1 cellular context compared by ENCODE assay signal in the genomic region with DNA sequence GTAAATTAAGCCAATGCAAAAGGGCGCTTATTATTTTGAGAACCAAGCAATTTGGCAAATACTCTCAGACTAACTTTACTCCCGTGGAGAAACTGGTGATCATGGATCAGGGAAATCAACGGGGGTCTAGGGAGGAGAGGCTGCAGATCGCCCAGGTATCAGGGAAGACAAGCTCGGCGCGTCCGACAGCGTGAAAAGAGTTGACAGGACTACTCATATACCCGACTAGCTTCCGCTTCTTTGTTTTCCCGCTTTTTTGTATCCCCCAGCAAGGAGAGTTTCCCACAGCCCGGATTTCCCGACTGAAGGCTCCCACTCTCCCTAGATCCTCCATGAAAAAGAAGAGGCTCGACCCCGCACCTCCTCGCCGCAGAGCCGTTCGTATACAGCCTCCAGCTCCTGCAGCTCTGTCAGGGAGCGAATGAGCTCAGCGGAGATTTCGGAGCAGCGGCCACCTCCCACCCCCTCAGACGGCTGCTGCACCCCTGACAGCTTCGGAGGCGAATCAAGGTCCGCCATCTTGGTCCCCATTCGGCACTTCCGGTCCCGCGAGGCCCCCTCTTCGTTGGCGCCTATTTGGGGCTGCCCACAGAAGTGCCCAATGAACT.
TF ChIP-seq lines count a peak whose summit lies in the region.

COG4 (minus strand) TSS at position 542 of the 608 bp plus-strand sequence; CDS start at position 531, 11 bp downstream.

TF ChIP-seq in HepG2, 621 proteins besides CTCF, POLR2A, EP300 and RAD21 (continued from another document and continues in another):
- TF ChIP-seq, protein P1, sequence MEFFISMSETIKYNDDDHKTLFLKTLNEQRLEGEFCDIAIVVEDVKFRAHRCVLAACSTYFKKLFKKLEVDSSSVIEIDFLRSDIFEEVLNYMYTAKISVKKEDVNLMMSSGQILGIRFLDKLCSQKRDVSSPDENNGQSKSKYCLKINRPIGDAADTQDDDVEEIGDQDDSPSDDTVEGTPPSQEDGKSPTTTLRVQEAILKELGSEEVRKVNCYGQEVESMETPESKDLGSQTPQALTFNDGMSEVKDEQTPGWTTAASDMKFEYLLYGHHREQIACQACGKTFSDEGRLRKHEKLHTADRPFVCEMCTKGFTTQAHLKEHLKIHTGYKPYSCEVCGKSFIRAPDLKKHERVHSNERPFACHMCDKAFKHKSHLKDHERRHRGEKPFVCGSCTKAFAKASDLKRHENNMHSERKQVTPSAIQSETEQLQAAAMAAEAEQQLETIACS (CRISPR knock-in tag; IDR thresholded peaks at IDR 0.05), result no peak
- no peak for TF ChIP-seq MLXIP (CRISPR knock-in tag; IDR thresholded peaks at IDR 0.05; ENCODE audit: borderline replicate concordance)
- no peak for TF ChIP-seq ZFP90 (CRISPR knock-in tag; IDR thresholded peaks at IDR 0.05; ENCODE audit: borderline replicate concordance)
- TF ChIP-seq TSC22D2 (CRISPR knock-in tag; IDR thresholded peaks at IDR 0.05; ENCODE audit: borderline replicate concordance), result peak; percentile 19; the same call in 1 of the 2 replicates
- TF ChIP-seq ZNF543 (CRISPR knock-in tag; IDR thresholded peaks at IDR 0.05), result no peak
- no peak for TF ChIP-seq PRDM4 (CRISPR knock-in tag; IDR thresholded peaks at IDR 0.05; ENCODE audit: borderline replicate concordance)
- TF ChIP-seq SALL2 (CRISPR knock-in tag; IDR thresholded peaks at IDR 0.05), result no peak
- peak; percentile 84 for TF ChIP-seq KMT2B (CRISPR knock-in tag; IDR thresholded peaks at IDR 0.05)
- TF ChIP-seq ZNF414 (CRISPR knock-in tag; IDR thresholded peaks at IDR 0.05), result no peak
- TF ChIP-seq ZFYVE20 (CRISPR knock-in tag; IDR thresholded peaks at IDR 0.05; ENCODE audit: borderline replicate concordance, low read depth), result no peak
- TF ChIP-seq, protein P2, sequence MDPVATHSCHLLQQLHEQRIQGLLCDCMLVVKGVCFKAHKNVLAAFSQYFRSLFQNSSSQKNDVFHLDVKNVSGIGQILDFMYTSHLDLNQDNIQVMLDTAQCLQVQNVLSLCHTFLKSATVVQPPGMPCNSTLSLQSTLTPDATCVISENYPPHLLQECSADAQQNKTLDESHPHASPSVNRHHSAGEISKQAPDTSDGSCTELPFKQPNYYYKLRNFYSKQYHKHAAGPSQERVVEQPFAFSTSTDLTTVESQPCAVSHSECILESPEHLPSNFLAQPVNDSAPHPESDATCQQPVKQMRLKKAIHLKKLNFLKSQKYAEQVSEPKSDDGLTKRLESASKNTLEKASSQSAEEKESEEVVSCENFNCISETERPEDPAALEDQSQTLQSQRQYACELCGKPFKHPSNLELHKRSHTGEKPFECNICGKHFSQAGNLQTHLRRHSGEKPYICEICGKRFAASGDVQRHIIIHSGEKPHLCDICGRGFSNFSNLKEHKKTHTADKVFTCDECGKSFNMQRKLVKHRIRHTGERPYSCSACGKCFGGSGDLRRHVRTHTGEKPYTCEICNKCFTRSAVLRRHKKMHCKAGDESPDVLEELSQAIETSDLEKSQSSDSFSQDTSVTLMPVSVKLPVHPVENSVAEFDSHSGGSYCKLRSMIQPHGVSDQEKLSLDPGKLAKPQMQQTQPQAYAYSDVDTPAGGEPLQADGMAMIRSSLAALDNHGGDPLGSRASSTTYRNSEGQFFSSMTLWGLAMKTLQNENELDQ (CRISPR knock-in tag; IDR thresholded peaks at IDR 0.05; ENCODE audit: borderline replicate concordance), result no peak
- TF ChIP-seq, protein P3, sequence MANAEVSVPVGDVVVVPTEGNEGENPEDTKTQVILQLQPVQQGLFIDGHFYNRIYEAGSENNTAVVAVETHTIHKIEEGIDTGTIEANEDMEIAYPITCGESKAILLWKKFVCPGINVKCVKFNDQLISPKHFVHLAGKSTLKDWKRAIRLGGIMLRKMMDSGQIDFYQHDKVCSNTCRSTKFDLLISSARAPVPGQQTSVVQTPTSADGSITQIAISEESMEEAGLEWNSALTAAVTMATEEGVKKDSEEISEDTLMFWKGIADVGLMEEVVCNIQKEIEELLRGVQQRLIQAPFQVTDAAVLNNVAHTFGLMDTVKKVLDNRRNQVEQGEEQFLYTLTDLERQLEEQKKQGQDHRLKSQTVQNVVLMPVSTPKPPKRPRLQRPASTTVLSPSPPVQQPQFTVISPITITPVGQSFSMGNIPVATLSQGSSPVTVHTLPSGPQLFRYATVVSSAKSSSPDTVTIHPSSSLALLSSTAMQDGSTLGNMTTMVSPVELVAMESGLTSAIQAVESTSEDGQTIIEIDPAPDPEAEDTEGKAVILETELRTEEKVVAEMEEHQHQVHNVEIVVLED (CRISPR knock-in tag; IDR thresholded peaks at IDR 0.05; ENCODE audit: borderline replicate concordance), result 0 out of 2 replicates have a peak, but pooled peaks have one; percentile 40
- no peak for TF ChIP-seq ZNF841 (CRISPR knock-in tag; IDR thresholded peaks at IDR 0.05; ENCODE audit: borderline replicate concordance)
- TF ChIP-seq GTF3A (CRISPR knock-in tag; conservative IDR thresholded peaks at IDR 0.05), result 0 out of 2 replicates have a peak, but pooled peaks have one; percentile 69
- TF ChIP-seq PHF21A (CRISPR knock-in tag; IDR thresholded peaks at IDR 0.05), result no peak; the same call in 1 of the 2 replicates
- TF ChIP-seq NR2F1 (CRISPR knock-in tag; IDR thresholded peaks at IDR 0.05), result no peak
- TF ChIP-seq ZNF510 (CRISPR knock-in tag; IDR thresholded peaks at IDR 0.05; ENCODE audit: low read depth), result peak; percentile 67; the same call in 1 of the 2 replicates
- TF ChIP-seq ZIK1 (CRISPR knock-in tag; IDR thresholded peaks at IDR 0.05; ENCODE audit: borderline replicate concordance, low read depth), result no peak
- no peak for TF ChIP-seq ZNF598 (CRISPR knock-in tag; IDR thresholded peaks at IDR 0.05; ENCODE audit: borderline replicate concordance)
- TF ChIP-seq, protein P4, sequence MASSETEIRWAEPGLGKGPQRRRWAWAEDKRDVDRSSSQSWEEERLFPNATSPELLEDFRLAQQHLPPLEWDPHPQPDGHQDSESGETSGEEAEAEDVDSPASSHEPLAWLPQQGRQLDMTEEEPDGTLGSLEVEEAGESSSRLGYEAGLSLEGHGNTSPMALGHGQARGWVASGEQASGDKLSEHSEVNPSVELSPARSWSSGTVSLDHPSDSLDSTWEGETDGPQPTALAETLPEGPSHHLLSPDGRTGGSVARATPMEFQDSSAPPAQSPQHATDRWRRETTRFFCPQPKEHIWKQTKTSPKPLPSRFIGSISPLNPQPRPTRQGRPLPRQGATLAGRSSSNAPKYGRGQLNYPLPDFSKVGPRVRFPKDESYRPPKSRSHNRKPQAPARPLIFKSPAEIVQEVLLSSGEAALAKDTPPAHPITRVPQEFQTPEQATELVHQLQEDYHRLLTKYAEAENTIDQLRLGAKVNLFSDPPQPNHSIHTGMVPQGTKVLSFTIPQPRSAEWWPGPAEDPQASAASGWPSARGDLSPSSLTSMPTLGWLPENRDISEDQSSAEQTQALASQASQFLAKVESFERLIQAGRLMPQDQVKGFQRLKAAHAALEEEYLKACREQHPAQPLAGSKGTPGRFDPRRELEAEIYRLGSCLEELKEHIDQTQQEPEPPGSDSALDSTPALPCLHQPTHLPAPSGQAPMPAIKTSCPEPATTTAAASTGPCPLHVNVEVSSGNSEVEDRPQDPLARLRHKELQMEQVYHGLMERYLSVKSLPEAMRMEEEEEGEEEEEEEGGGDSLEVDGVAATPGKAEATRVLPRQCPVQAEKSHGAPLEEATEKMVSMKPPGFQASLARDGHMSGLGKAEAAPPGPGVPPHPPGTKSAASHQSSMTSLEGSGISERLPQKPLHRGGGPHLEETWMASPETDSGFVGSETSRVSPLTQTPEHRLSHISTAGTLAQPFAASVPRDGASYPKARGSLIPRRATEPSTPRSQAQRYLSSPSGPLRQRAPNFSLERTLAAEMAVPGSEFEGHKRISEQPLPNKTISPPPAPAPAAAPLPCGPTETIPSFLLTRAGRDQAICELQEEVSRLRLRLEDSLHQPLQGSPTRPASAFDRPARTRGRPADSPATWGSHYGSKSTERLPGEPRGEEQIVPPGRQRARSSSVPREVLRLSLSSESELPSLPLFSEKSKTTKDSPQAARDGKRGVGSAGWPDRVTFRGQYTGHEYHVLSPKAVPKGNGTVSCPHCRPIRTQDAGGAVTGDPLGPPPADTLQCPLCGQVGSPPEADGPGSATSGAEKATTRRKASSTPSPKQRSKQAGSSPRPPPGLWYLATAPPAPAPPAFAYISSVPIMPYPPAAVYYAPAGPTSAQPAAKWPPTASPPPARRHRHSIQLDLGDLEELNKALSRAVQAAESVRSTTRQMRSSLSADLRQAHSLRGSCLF (CRISPR knock-in tag; IDR thresholded peaks at IDR 0.05; ENCODE audit: borderline replicate concordance), result no peak
- TF ChIP-seq SIN3A (IDR thresholded peaks at IDR 0.05; ENCODE audit: borderline replicate concordance, low read depth, low read length), result peak; percentile 47; the same call in 1 of the 2 replicates
- TF ChIP-seq, protein P5, sequence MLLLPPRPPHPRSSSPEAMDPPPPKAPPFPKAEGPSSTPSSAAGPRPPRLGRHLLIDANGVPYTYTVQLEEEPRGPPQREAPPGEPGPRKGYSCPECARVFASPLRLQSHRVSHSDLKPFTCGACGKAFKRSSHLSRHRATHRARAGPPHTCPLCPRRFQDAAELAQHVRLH (CRISPR knock-in tag; IDR thresholded peaks at IDR 0.05; ENCODE audit: borderline replicate concordance, low read depth), result no peak; the same call in 1 of the 2 replicates
- TF ChIP-seq, protein P6, sequence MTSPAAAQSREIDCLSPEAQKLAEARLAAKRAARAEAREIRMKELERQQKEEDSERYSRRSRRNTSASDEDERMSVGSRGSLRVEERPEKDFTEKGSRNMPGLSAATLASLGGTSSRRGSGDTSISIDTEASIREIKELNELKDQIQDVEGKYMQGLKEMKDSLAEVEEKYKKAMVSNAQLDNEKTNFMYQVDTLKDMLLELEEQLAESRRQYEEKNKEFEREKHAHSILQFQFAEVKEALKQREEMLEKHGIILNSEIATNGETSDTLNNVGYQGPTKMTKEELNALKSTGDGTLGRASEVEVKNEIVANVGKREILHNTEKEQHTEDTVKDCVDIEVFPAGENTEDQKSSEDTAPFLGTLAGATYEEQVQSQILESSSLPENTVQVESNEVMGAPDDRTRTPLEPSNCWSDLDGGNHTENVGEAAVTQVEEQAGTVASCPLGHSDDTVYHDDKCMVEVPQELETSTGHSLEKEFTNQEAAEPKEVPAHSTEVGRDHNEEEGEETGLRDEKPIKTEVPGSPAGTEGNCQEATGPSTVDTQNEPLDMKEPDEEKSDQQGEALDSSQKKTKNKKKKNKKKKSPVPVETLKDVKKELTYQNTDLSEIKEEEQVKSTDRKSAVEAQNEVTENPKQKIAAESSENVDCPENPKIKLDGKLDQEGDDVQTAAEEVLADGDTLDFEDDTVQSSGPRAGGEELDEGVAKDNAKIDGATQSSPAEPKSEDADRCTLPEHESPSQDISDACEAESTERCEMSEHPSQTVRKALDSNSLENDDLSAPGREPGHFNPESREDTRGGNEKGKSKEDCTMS (CRISPR knock-in tag; conservative IDR thresholded peaks at IDR 0.05), result no peak
- TF ChIP-seq MEIS1 (CRISPR knock-in tag; IDR thresholded peaks at IDR 0.05; ENCODE audit: borderline replicate concordance), result no peak
- TF ChIP-seq SP4 (CRISPR knock-in tag; IDR thresholded peaks at IDR 0.05), result peak; percentile 43
- TF ChIP-seq TCF7L2 (IDR thresholded peaks at IDR 0.05; ENCODE audit: low read depth, low read length), result no peak
- TF ChIP-seq XRCC5 (optimal IDR thresholded peaks at IDR 0.05; ENCODE audit: low read length), result no peak
- TF ChIP-seq HOXA3 (CRISPR knock-in tag; IDR thresholded peaks at IDR 0.05), result peak; percentile 84
